ENCODE assay signal across 8 cellular contexts in the genomic region with DNA sequence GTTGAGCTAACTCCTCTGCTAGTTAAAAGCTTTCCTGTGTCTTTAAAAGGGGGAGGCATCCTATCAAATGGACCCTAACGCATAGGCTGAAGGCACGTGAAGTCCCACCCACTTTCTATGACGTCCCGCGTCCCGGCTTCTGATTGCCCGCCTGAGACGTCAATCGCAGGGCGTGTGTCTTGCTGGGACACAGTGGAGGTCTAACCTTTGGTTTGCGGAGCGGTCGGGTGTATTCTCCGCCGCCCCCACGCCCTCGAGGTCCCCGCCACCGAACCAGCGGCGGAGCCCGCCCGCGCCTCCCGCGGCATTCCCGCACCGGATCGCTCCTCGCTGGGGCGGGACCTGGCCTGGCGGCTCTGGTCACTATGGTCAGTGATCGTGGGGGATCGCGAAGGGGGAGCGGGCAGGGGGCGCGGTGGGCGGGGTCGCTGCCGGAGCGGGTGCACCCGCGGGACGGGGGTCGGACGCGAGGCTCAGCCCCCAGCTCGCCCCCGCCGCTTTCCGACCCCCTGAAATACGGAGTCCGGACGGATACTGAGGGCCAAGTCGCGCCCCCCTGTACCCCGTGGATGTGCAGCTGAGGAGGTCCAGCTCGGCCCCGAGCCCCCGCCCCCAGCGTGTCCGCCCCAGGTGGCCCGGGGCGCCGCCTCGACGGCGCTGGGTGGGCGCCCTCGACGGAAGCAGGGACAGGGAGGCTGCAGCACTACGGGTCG. TPM values are rescaled to one million over a fixed set of nuclear protein-coding genes. Genes with fewer than 3 reads are reported as not detected.
A peak's percentile ranks its signal among the peaks of the same experiment; 100 is the strongest.
DNase-seq lines count a peak whose midpoint lies in the region; ATAC-seq and TF ChIP-seq lines count a peak whose summit lies in the region.

OTUB2 (plus strand) TSS at position 168 of the 713 bp plus-strand sequence; CDS start at position 366, 198 bp downstream.

- H3K27me3 ChIP-seq in parathyroid adenoma (ENCODE audit: control insufficient read depth, insufficient read depth, low read length) (no peaks in the 10 kb centered on the region), tibial nerve (no peaks in the 10 kb centered on the region)

- H3K9me3 Mint-ChIP-seq in activated naive CD8-positive, alpha-beta T cell treated with anti-CD3 and anti-CD28 coated beads, Interleukin-2, amount 50 U/mL, for 24 hours, result no peaks in the 10 kb centered on the region

- DNase-seq in GM10248 (ENCODE audit: extremely low spot score) (peak; percentile 100), NCI-H1417 (lab: John Stamatoyannopoulos, UW) (peak; percentile 99), SW 1271 (lab: John Stamatoyannopoulos, UW) (peak; percentile 93 to 97), cardiac septum (ENCODE audit: low spot score) (peak; percentile 98), tibial nerve (ENCODE audit: low spot score in 2 of 2) (peak; percentile 95 to 98)
- DNase-seq in activated naive CD8-positive, alpha-beta T cell treated with anti-CD3 and anti-CD28 coated beads, Interleukin-2, amount 50 U/mL, for 24 hours, result peak; percentile 95

- H3K9me3 ChIP-seq in parathyroid adenoma (ENCODE audit: control insufficient read depth, low read length), result no peaks in the 10 kb centered on the region
- no peaks in the 10 kb centered on the region for H3K9me3 ChIP-seq in tibial nerve

- H3K79me2 ChIP-seq in parathyroid adenoma, result no peaks in the 10 kb centered on the region

- H2AFZ ChIP-seq in parathyroid adenoma, result peak within 1 kb of the TSS; percentile 68

- peak; percentile 100 for ATAC-seq in HG02763 (IDR thresholded peaks at IDR 0.05; ENCODE audit: unreplicated experiment)
- ATAC-seq in activated naive CD8-positive, alpha-beta T cell treated with anti-CD3 and anti-CD28 coated beads, Interleukin-2, amount 50 U/mL, for 24 hours, result peak; percentile 92

- TF ChIP-seq CTCF in GM10248 (IDR thresholded peaks at IDR 0.05; ENCODE audit: control extremely low read depth, extremely low read depth, low read depth, missing control alignments) (no peak), parathyroid adenoma (IDR thresholded peaks at IDR 0.05) (no peak), tibial nerve (IDR thresholded peaks at IDR 0.05) (no peak)

- H3K4me1 ChIP-seq in parathyroid adenoma (peaks cover 3% of the 10 kb centered on the region), tibial nerve (peaks cover 0 to 14% (median 0%) of the 10 kb centered on the region in 4 donors)

- no peak within 1 kb of the TSS for H3K27ac ChIP-seq in parathyroid adenoma
- peak within 1 kb of the TSS in 2 of 4 donors; percentile 40 to 72 for H3K27ac ChIP-seq in tibial nerve

- intact Hi-C loops in cardiac septum (cut with DNase I), result no loop called here

- 1 to 2% methylated on average over 10 to 16 of the region's 74 CpGs for WGBS in tibial nerve, 2 donors

- peaks cover 7% of the 10 kb centered on the region for H3K27me3 Mint-ChIP-seq in activated naive CD8-positive, alpha-beta T cell treated with anti-CD3 and anti-CD28 coated beads, Interleukin-2, amount 50 U/mL, for 24 hours

- POLR2A ChIA-PET in GM10248 (lab: Yijun Ruan, JAX), result interaction anchor here (0.7 kb wide), 1 partner anchor 177 kb away, joined by 3 read pairs; no protein-coding TSS in a partner anchor

- no peak within 1 kb of the TSS for H3K9ac ChIP-seq in parathyroid adenoma

- H3K36me3 ChIP-seq in parathyroid adenoma (ENCODE audit: control insufficient read depth, insufficient read depth, low read length) (no peaks in the 10 kb centered on the region), tibial nerve (no peaks in the 10 kb centered on the region)

- H3K4me3 Mint-ChIP-seq in activated naive CD8-positive, alpha-beta T cell treated with anti-CD3 and anti-CD28 coated beads, Interleukin-2, amount 50 U/mL, for 24 hours, result peak within 1 kb of the TSS; percentile 52

- H3K4me1 Mint-ChIP-seq in activated naive CD8-positive, alpha-beta T cell treated with anti-CD3 and anti-CD28 coated beads, Interleukin-2, amount 50 U/mL, for 24 hours, result peaks cover 36% of the 10 kb centered on the region

- H3K4me3 ChIP-seq in parathyroid adenoma (ENCODE audit: low read depth, low read length), result peak within 1 kb of the TSS; percentile 59
- peak within 1 kb of the TSS; percentile 40 to 73 (median 62) for H3K4me3 ChIP-seq in tibial nerve

- no peak for TF ChIP-seq POLR2A in tibial nerve (IDR thresholded peaks at IDR 0.05)

- peak; percentile 34 to 39 for TF ChIP-seq EP300 in tibial nerve (IDR thresholded peaks at IDR 0.05)

- H3K4me2 ChIP-seq in parathyroid adenoma (ENCODE audit: low read length), result peak within 1 kb of the TSS; percentile 82

- CTCF ChIA-PET in GM10248 (lab: Yijun Ruan, JAX), result interaction anchor here (0.8 to 16.5 kb wide), 17 partner anchors 9 to 819 kb away, joined by 3 to 151 read pairs (median 4); partner anchors contain the start of genes GON7, IFI27L2 and UBR7

- H3K27ac Mint-ChIP-seq in activated naive CD8-positive, alpha-beta T cell treated with anti-CD3 and anti-CD28 coated beads, Interleukin-2, amount 50 U/mL, for 24 hours, result no peak within 1 kb of the TSS

- H3K36me3 Mint-ChIP-seq in activated naive CD8-positive, alpha-beta T cell treated with anti-CD3 and anti-CD28 coated beads, Interleukin-2, amount 50 U/mL, for 24 hours (ENCODE audit: low read depth), result no peaks in the 10 kb centered on the region

RNA-seq across cellular contexts. Expression of gene OTUB2, which starts in this region (rescaled TPM):
- total RNA-seq in cardiac septum (0.30 TPM), tibial nerve (under 1 TPM in 3 of 4 donors, not detected in 1; 0.21 to 0.66 (median 0.60) TPM)

Comparison
In these comparisons a context has a peak if more than half of its experiments do, and no peak if none do; other contexts are left out.
1. Peak in DNase-seq in cardiac septum; RNA of the gene not detected or under 1 TPM.
2. Peak in DNase-seq and H3K4me3 ChIP-seq in tibial nerve; RNA of the gene not detected or under 1 TPM.